ENCODE assay signal across 8 cellular contexts in genomic region chr1:15835205-15835740, GRCh38. TPM values are rescaled to one million over a fixed set of nuclear protein-coding genes. Genes with fewer than 3 reads are reported as not detected.
A peak's percentile ranks its signal among the peaks of the same experiment; 100 is the strongest.
DNase-seq lines count a peak whose midpoint lies in the region; ATAC-seq and TF ChIP-seq lines count a peak whose summit lies in the region.

No MANE protein-coding gene starts in this region.

- H3K27me3 ChIP-seq in BJ (ENCODE audit: control insufficient read depth, insufficient read depth, low read length), result no peaks in the 10 kb centered on the region
- no peaks in the 10 kb centered on the region for H3K27me3 ChIP-seq in left ventricle myocardium inferior (ENCODE audit: low read depth)
- no peaks in the 10 kb centered on the region for H3K27me3 ChIP-seq in skeletal muscle satellite cell (ENCODE audit: control insufficient read depth, insufficient read depth, low read length)

- peaks cover 40% of the 10 kb centered on the region for H3K4me1 ChIP-seq in left ventricle myocardium inferior
- H3K4me1 ChIP-seq in skeletal muscle satellite cell (ENCODE audit: control insufficient read depth, insufficient read depth, low read length), result peaks cover 20% of the 10 kb centered on the region

- H3K9ac ChIP-seq in skeletal muscle satellite cell (ENCODE audit: low read depth, low read length), result peak overlapping the region; percentile 92

- H3K27ac ChIP-seq in left ventricle myocardium inferior (replicated peaks), result peak overlapping the region; percentile 97

- TF ChIP-seq CTCF in BJ (IDR thresholded peaks at IDR 0.05; ENCODE audit: insufficient read depth, low read depth, low read length), result no peak
- TF ChIP-seq CTCF in left ventricle myocardium inferior (IDR thresholded peaks at IDR 0.05; ENCODE audit: borderline replicate concordance), result peak; percentile 2

- intact Hi-C loops in left ventricle myocardium inferior (cut with micrococcal nuclease), result no loop called here

- CTCF ChIA-PET in BJ (lab: Yijun Ruan, JAX), result no interaction called here

- peak overlapping the region; percentile 99 for H3K4me2 ChIP-seq in skeletal muscle satellite cell (ENCODE audit: low read length)

- DNase-seq in BJ (ENCODE audit: low read depth) (no peak), left ventricle myocardium inferior (no peak), RKO (ENCODE audit: low spot score) (no peak), SW480 (ENCODE audit: low spot score) (no peak)
- DNase-seq in activated naive CD4-positive, alpha-beta T cell treated with Interleukin-2 at 50 U/mL for 16 hours, result peak; percentile 52

- peak overlapping the region; percentile 88 for H3K4me3 ChIP-seq in BJ (ENCODE audit: low read depth, low read length)
- H3K4me3 ChIP-seq in left ventricle myocardium inferior, result peak overlapping the region; percentile 78
- peak overlapping the region; percentile 84 for H3K4me3 ChIP-seq in skeletal muscle satellite cell (ENCODE audit: low read length)

- peak; percentile 10 for ATAC-seq in GM19351 (IDR thresholded peaks at IDR 0.05; ENCODE audit: unreplicated experiment)
- ATAC-seq in HG03460 (IDR thresholded peaks at IDR 0.05; ENCODE audit: unreplicated experiment), result peak; percentile 3

- H3K36me3 ChIP-seq in BJ (ENCODE audit: control insufficient read depth, insufficient read depth, low read length) (no peaks in the 10 kb centered on the region), left ventricle myocardium inferior (no peaks in the 10 kb centered on the region), skeletal muscle satellite cell (ENCODE audit: insufficient read depth, low read length) (no peaks in the 10 kb centered on the region)

- H3K9me3 ChIP-seq in left ventricle myocardium inferior (replicated peaks), result no peaks in the 10 kb centered on the region
- no peaks in the 10 kb centered on the region for H3K9me3 ChIP-seq in skeletal muscle satellite cell (replicated peaks; ENCODE audit: low read length)

- POLR2A ChIA-PET in BJ (lab: Charles Lee), result interaction anchor here (0.6 to 0.9 kb wide), 2 partner anchors 35 to 310 kb away, joined by 3 read pairs; no protein-coding TSS in a partner anchor

RNA-seq across cellular contexts. Expression of gene SPEN, which starts 12.2 kb away (rescaled TPM):
- 3.1 and 4.6 TPM in 2 replicates for polyA plus RNA-seq in BJ (2011; rRNA removed)
- 13.6 and 25.0 TPM in 2 replicates for polyA minus RNA-seq in BJ (2011; rRNA and poly(A)+ RNA removed)
- 20.8 TPM for total RNA-seq in left ventricle myocardium inferior
- 14.6 and 21.0 TPM in 2 replicates for total RNA-seq in skeletal muscle satellite cell (2012; rRNA removed)

RNA-seq across cellular contexts. Expression of gene UQCRHL, which starts 27.8 kb away (rescaled TPM):
- polyA plus RNA-seq in BJ (2011; rRNA removed), result 0.56 and 1.3 TPM in 2 replicates
- 0.28 and 0.87 TPM in 2 replicates for polyA minus RNA-seq in BJ (2011; rRNA and poly(A)+ RNA removed)
- total RNA-seq in left ventricle myocardium inferior, result 6.0 TPM
- 1.0 and 1.1 TPM in 2 replicates for total RNA-seq in skeletal muscle satellite cell (2012; rRNA removed)
